In genomic region chr13:66700336-66700735, GRCh38 we compare ENCODE assay signal across 26 cellular contexts.
DNase-seq lines count a peak whose midpoint lies in the region; ATAC-seq, FAIRE-seq and TF ChIP-seq lines count a peak whose summit lies in the region.
"Had no signal": no experiment of that assay in that cellular context is flagged by ENCODE, and none has a peak within 500 bp of the region (broad histone marks: within the 10 kb centered on the region; RNA-seq: fewer than 3 reads in every experiment).

No MANE protein-coding gene starts in this region.

- no peaks in the 10 kb centered on the region for H3K36me3 ChIP-seq in HEK293 (ENCODE audit: control insufficient read depth in 2 of 2, insufficient read depth in 1 of 2, low read length in 2 of 2)
- H3K36me3 ChIP-seq: left ventricle myocardium inferior, neutrophil, thoracic aorta had no signal

- DNase-seq in astrocyte of the spinal cord (ENCODE audit: low read depth, low spot score): peak; percentile 53
- peak; percentile 34 for DNase-seq in retina
- no peak for DNase-seq in stimulated activated CD4-positive, alpha-beta T cell treated with anti-CD3 and anti-CD28 coated beads, Interleukin-4, amount 100 ng/mL, for 24 hours
- DNase-seq in activated gamma-delta T cell (lab: John Stamatoyannopoulos, UW): no peak
- no peak for DNase-seq in RKO (ENCODE audit: low spot score)
- DNase-seq: activated CD4-positive, alpha-beta memory T cell treated with anti-CD3 and anti-CD28 coated beads for 36 hours; activated CD4-positive, alpha-beta T cell treated with anti-CD3 and anti-CD28 coated beads for 1 hour; activated naive CD4-positive, alpha-beta T cell treated with Interleukin-2 at 50 U/mL for 16 hours; activated T-cell treated with anti-CD3 and anti-CD28 coated beads, Interleukin-2, amount 50 U/mL, for 72 hours; CD4-positive, alpha-beta memory T cell; H7; left ventricle myocardium inferior; mesendoderm; NCI-H524 treated with DMSO at 0.1 percent for 48 hours; NK-92 treated with Interleukin-12 subunit alpha and Interleukin-12 subunit beta, amount 100 ng/mL, for 24 hours; PC-9; small intestine; stimulated activated naive CD4-positive, alpha-beta T cell treated with Interleukin-2 at 50 U/mL for 16 hours had no signal

- no peaks in the 10 kb centered on the region for H3K4me1 ChIP-seq in HEK293 (ENCODE audit: control insufficient read depth, insufficient read depth, low read length)
- H3K4me1 ChIP-seq: left ventricle myocardium inferior had no signal

- TF ChIP-seq CTCF in HEK293 (tag by site-specific recombination; IDR thresholded peaks at IDR 0.05): no peak
- TF ChIP-seq CTCF in astrocyte of the spinal cord (IDR thresholded peaks at IDR 0.05; ENCODE audit: low read depth, low read length): no peak

- H3K4me3 ChIP-seq in HEK293 (ENCODE audit: low read depth, low read length) (no peak overlapping the region), astrocyte of the spinal cord (ENCODE audit: low read depth, low read length) (no peak overlapping the region)
- H3K4me3 ChIP-seq: left ventricle myocardium inferior, PC-9, thoracic aorta had no signal

- POLR2A ChIA-PET in HEK293 (lab: Yijun Ruan, JAX): no interaction called here

- in situ Hi-C loops in astrocyte of the spinal cord (cut with HindIII; ENCODE audit: low sequenced_read_pairs): no loop called here

- ATAC-seq in GM19395 (IDR thresholded peaks at IDR 0.05; ENCODE audit: unreplicated experiment): no peak
- ATAC-seq: activated T-cell treated with anti-CD3 and anti-CD28 coated beads, Interleukin-2, amount 50 U/mL, for 72 hours; Right ventricle myocardium inferior had no signal

- CTCF ChIA-PET in HEK293 (lab: Yijun Ruan, JAX): no interaction called here

- no peak overlapping the region for H3K27ac ChIP-seq in HEK293 (ENCODE audit: extremely low read depth, low read depth, low read length)
- H3K27ac ChIP-seq: KMS-11, left ventricle myocardium inferior, neutrophil, PC-9, thoracic aorta had no signal

- H3K9me3 ChIP-seq in HEK293 (ENCODE audit: control insufficient read depth, insufficient read depth, low read depth, low read length): no peaks in the 10 kb centered on the region
- H3K9me3 ChIP-seq: left ventricle myocardium inferior, neutrophil, thoracic aorta had no signal

- FAIRE-seq in islet of Langerhans (lab: Jason Lieb, UNC): peak; percentile 9
- FAIRE-seq: D721Med, small intestine had no signal

TF ChIP-seq in HEK293, 187 proteins besides CTCF, POLR2A, EP300 and RAD21:
- no peak for TF ChIP-seq ZBTB1 (tag by site-specific recombination; IDR thresholded peaks at IDR 0.05)
- no peak for TF ChIP-seq ZNF830 (tag by site-specific recombination; IDR thresholded peaks at IDR 0.05; ENCODE audit: low read depth)
- 0 out of 2 replicates have a peak, but pooled peaks have one; percentile 17 for TF ChIP-seq ZNF335 (tag by site-specific recombination; conservative IDR thresholded peaks at IDR 0.05)
- TF ChIP-seq ZNF792 (tag by site-specific recombination; IDR thresholded peaks at IDR 0.05): no peak
- TF ChIP-seq GLIS2 (tag by site-specific recombination; IDR thresholded peaks at IDR 0.05): no peak
- TF ChIP-seq ZNF175 (tag by site-specific recombination; IDR thresholded peaks at IDR 0.05): no peak
- TF ChIP-seq ZNF645 (tag by site-specific recombination; IDR thresholded peaks at IDR 0.05): no peak
- no peak for TF ChIP-seq ZNF341 (tag by site-specific recombination; IDR thresholded peaks at IDR 0.05; ENCODE audit: low read depth)
- no peak for TF ChIP-seq ZNF580 (tag by site-specific recombination; IDR thresholded peaks at IDR 0.05)
- TF ChIP-seq OSR2 (tag by site-specific recombination; IDR thresholded peaks at IDR 0.05): peak; percentile 38; the same call in 1 of the 2 replicates
- no peak for TF ChIP-seq ZNF626 (tag by site-specific recombination; IDR thresholded peaks at IDR 0.05)

Comparison
In these comparisons a context has a peak if more than half of its experiments do, and no peak if none do; other contexts are left out.
1. DNase-seq: peak in astrocyte of the spinal cord (single experiment) and retina (single experiment); none in stimulated activated CD4-positive, alpha-beta T cell treated with anti-CD3 and anti-CD28 coated beads, Interleukin-4, amount 100 ng/mL, for 24 hours (single experiment), activated gamma-delta T cell (single experiment) and RKO (single experiment).